Comparison of ENCODE assay signal across 24 cellular contexts in genomic region chr6:40490508-40490907, GRCh38.
"Had no signal": no experiment of that assay in that cellular context is flagged by ENCODE, and none has a peak within 500 bp of the region (broad histone marks: within the 10 kb centered on the region; RNA-seq: fewer than 3 reads in every experiment).

No MANE protein-coding gene starts in this region.

- H2AFZ ChIP-seq: hepatocyte had no signal

- H3K36me3 Mint-ChIP-seq: memory B cell had no signal

- H3K36me3 ChIP-seq: esophagus muscularis mucosa, gastroesophageal sphincter, heart left ventricle, left lung, lower lobe of right lung had no signal

- H3K27me3 ChIP-seq: dorsolateral prefrontal cortex had no signal

- H3K9me3 ChIP-seq: esophagus muscularis mucosa, gastroesophageal sphincter, heart left ventricle, left lung, lower lobe of right lung had no signal

- H3K4me1 Mint-ChIP-seq: immature natural killer cell, memory B cell had no signal

- DNase-seq: dermis blood vessel endothelial cell; dorsolateral prefrontal cortex; effector CD4-positive, alpha-beta T cell; effector memory CD4-positive, alpha-beta T cell; foreskin keratinocyte; heart left ventricle; hypothalamus; immature natural killer cell; islet precursor cell; kidney; kidney glomerular epithelial cell; left lung; left ventricle myocardium superior; lower lobe of right lung; mesendoderm; midbrain had no signal

- H3K4me1 ChIP-seq: esophagus muscularis mucosa, foreskin keratinocyte, gastroesophageal sphincter, heart left ventricle, left lung, lower lobe of right lung had no signal

- H3K4me3 Mint-ChIP-seq: immature natural killer cell, memory B cell had no signal

- H3K4me3 ChIP-seq: coronary artery, dorsolateral prefrontal cortex, esophagus muscularis mucosa, gastroesophageal sphincter, heart left ventricle, hepatocyte, left lung, lower lobe of right lung had no signal

- H3K79me2 ChIP-seq: hepatocyte had no signal

- H3K4me2 ChIP-seq: hepatocyte had no signal

- H3K27ac ChIP-seq: coronary artery, esophagus muscularis mucosa, foreskin keratinocyte, gastroesophageal sphincter, heart left ventricle, hepatocyte, left lung, lower lobe of right lung had no signal

- ATAC-seq: foreskin keratinocyte, gastroesophageal sphincter, heart left ventricle, left lung, left ventricle myocardium superior, lower lobe of right lung had no signal

- FAIRE-seq: colon, endothelial cell of umbilical vein, frontal cortex, kidney had no signal

- H3K27ac Mint-ChIP-seq: immature natural killer cell, memory B cell had no signal

- H3K9me3 Mint-ChIP-seq: immature natural killer cell, memory B cell had no signal
